Comparison of ENCODE assay signal across 8 cellular contexts in genomic region chr10:83871486-83872081, GRCh38.
DNase-seq lines count a peak whose midpoint lies in the region; ATAC-seq lines count a peak whose summit lies in the region.

No MANE protein-coding gene starts in this region.

- H3K27me3 Mint-ChIP-seq in CD4-positive, CD25-positive, alpha-beta regulatory T cell: peaks cover 3% of the 10 kb centered on the region

- H3K4me3 Mint-ChIP-seq in CD4-positive, CD25-positive, alpha-beta regulatory T cell: no peak overlapping the region

- H3K4me1 ChIP-seq in CD4-positive, CD25-positive, alpha-beta regulatory T cell (ENCODE audit: control insufficient read depth, insufficient read depth, low read length, poor library complexity, severe bottlenecking): no peaks in the 10 kb centered on the region

- H3K4me1 Mint-ChIP-seq in CD4-positive, CD25-positive, alpha-beta regulatory T cell: no peaks in the 10 kb centered on the region

- H3K27ac Mint-ChIP-seq in CD4-positive, CD25-positive, alpha-beta regulatory T cell: no peak overlapping the region

- H3K27ac ChIP-seq in CD4-positive, CD25-positive, alpha-beta regulatory T cell (ENCODE audit: insufficient read depth, low read length, poor library complexity, severe bottlenecking): no peak overlapping the region

- H3K27me3 ChIP-seq in CD4-positive, CD25-positive, alpha-beta regulatory T cell (ENCODE audit: control insufficient read depth, insufficient read depth, low read length): no peaks in the 10 kb centered on the region

- peaks cover 0 to 5% (median 0%) of the 10 kb centered on the region in 7 donors for H3K9me3 Mint-ChIP-seq in CD4-positive, CD25-positive, alpha-beta regulatory T cell

- H3K36me3 Mint-ChIP-seq in CD4-positive, CD25-positive, alpha-beta regulatory T cell: no peaks in the 10 kb centered on the region

- DNase-seq in CD4-positive, CD25-positive, alpha-beta regulatory T cell: peak; percentile 4 to 61 (median 29)
- DNase-seq in NCI-H446 treated with DMSO at 0.1 percent for 48 hours (lab: John Stamatoyannopoulos, UW): peak; percentile 4
- peak; percentile 75 for DNase-seq in activated CD4-positive, alpha-beta T cell treated with anti-CD3 and anti-CD28 coated beads for 48 hours
- peak; percentile 40 to 64 for DNase-seq in dermis microvascular lymphatic vessel endothelial cell (ENCODE audit: low read depth in 2 of 2)
- DNase-seq in lung microvascular endothelial cell (ENCODE audit: low read depth in 2 of 2): peak; percentile 66 to 77
- peak; percentile 1 to 10 for DNase-seq in stimulated activated CD8-positive, alpha-beta memory T cell treated with anti-CD3 and anti-CD28 coated beads, Interleukin-15, amount 100 ng/mL, for 4 hours (ENCODE audit: low read depth in 2 of 2)

- no peaks in the 10 kb centered on the region for H3K36me3 ChIP-seq in CD4-positive, CD25-positive, alpha-beta regulatory T cell (ENCODE audit: control insufficient read depth, insufficient read depth, low read length)

- no peaks in the 10 kb centered on the region for H3K9me3 ChIP-seq in CD4-positive, CD25-positive, alpha-beta regulatory T cell (ENCODE audit: control insufficient read depth in 2 of 2, low read length in 2 of 2)

- ATAC-seq in CD4-positive, CD25-positive, alpha-beta regulatory T cell (ENCODE audit: low read depth in 2 of 2): peak; percentile 48 to 59
- ATAC-seq in GM19043 (IDR thresholded peaks at IDR 0.05; ENCODE audit: low read depth, unreplicated experiment) (peak; percentile 96), HG03159 (IDR thresholded peaks at IDR 0.05; ENCODE audit: unreplicated experiment) (peak; percentile 99)

- H3K4me3 ChIP-seq in CD4-positive, CD25-positive, alpha-beta regulatory T cell (ENCODE audit: low read depth, low read length): no peak overlapping the region

Comparison
In these comparisons a context has a peak if more than half of its experiments do, and no peak if none do; other contexts are left out.
1. DNase-seq: peak in every context shown above with its lines; median percentile 75 in activated CD4-positive, alpha-beta T cell treated with anti-CD3 and anti-CD28 coated beads for 48 hours; 72 in lung microvascular endothelial cell; 52 in dermis microvascular lymphatic vessel endothelial cell; 29 in CD4-positive, CD25-positive, alpha-beta regulatory T cell; 6 in stimulated activated CD8-positive, alpha-beta memory T cell treated with anti-CD3 and anti-CD28 coated beads, Interleukin-15, amount 100 ng/mL, for 4 hours; 4 in NCI-H446 treated with DMSO at 0.1 percent for 48 hours.